In genomic region chr12:93720559-93720958, GRCh38 we compare ENCODE assay signal across 10 cellular contexts.
"Had no signal": no experiment of that assay in that cellular context is flagged by ENCODE, and none has a peak within 500 bp of the region (broad histone marks: within the 10 kb centered on the region; RNA-seq: fewer than 3 reads in every experiment).

No MANE protein-coding gene starts in this region.

- H3K27ac ChIP-seq: KMS-11 had no signal

- H3K27ac Mint-ChIP-seq: GM23338, H9, HFFc6 had no signal

- H3K4me1 Mint-ChIP-seq: GM23338 had no signal

- H3K4me3 ChIP-seq: GM23338 had no signal

- FAIRE-seq: H1, H54, HTR-8/SVneo had no signal

- DNase-seq: H9, HCEC 1CT, HFFc6, IMR-90, KBM-7 had no signal

- ATAC-seq: GM23338 had no signal

- H3K4me3 Mint-ChIP-seq: GM23338, H9, HFFc6 had no signal
